15 cellular contexts compared by ENCODE assay signal in the genomic region with DNA sequence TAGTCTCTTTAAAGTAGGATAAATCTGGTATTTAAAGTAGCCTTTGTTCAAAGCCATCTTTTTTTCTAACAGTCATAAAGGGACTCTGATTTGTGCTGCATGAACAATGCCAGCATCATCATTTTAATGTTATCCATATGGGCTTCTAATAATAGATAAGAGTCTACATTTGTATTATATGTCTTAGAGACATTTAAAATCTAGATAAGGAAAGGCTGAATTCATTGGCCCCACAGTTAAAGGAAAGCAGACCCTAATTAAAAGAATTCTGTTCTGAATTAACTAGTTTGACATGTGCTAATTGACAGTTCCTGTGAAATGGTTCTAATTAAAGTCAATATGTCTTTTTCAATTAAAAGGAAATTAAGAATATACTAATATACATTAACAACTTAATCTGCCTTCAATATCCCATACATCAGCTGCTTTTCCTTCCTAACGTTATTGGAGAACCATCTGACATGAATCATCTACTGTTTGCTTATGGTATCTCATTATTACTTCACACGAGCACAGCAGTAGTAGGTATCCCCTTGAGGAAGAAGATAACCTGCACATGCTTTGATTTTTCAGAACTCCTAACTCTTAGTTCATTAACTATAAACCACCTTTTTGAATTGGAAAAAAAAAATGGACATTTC.
"Had no signal": no experiment of that assay in that cellular context is flagged by ENCODE, and none has a peak within 500 bp of the region (broad histone marks: within the 10 kb centered on the region; RNA-seq: fewer than 3 reads in every experiment).

No MANE protein-coding gene starts in this region.

- H3K4me3 Mint-ChIP-seq: activated T-helper 1 cell treated with anti-CD3 and anti-CD28 coated beads, Interleukin-12 subunit alpha, Interleukin-12 subunit beta, Interleukin-2, Interleukin-4 antibody, amounts not matched to agents 30 ng/mL and 10 ng/mL and 1 ng/mL, durations not matched to agents 14 hours and 24 hours and 36 hours; natural killer cell treated with Interleukin-12 subunit alpha and Interleukin-12 subunit beta and Interleukin-15 and Interleukin-18, amount 100 ng/mL, for 72 hours; stimulated activated memory B cell treated with anti-CD40 and anti-IgM and Interleukin-4, amounts not matched to agents 10 μg/mL and 1 μg/mL and 100 μg/mL, for 72 hours; T-helper 2 cell treated with Interferon-gamma antibody and Interleukin-4, amounts not matched to agents 5 μg/mL and 100 μg/mL, for 36 hours had no signal

- H3K36me3 ChIP-seq: ascending aorta, esophagus muscularis mucosa, thyroid gland had no signal

- H3K27me3 Mint-ChIP-seq: natural killer cell treated with Interleukin-12 subunit alpha and Interleukin-12 subunit beta and Interleukin-15 and Interleukin-18, amount 100 ng/mL, for 72 hours; stimulated activated memory B cell treated with anti-CD40 and anti-IgM and Interleukin-4, amounts not matched to agents 10 μg/mL and 1 μg/mL and 100 μg/mL, for 72 hours had no signal

- H3K9me3 ChIP-seq: thyroid gland had no signal

- H3K27ac ChIP-seq: ascending aorta, esophagus muscularis mucosa, thyroid gland had no signal

- H3K36me3 Mint-ChIP-seq: natural killer cell treated with Interleukin-12 subunit alpha and Interleukin-12 subunit beta and Interleukin-15 and Interleukin-18, amount 100 ng/mL, for 72 hours; stimulated activated memory B cell treated with anti-CD40 and anti-IgM and Interleukin-4, amounts not matched to agents 10 μg/mL and 1 μg/mL and 100 μg/mL, for 72 hours had no signal

- H3K27me3 ChIP-seq: ascending aorta, esophagus muscularis mucosa, thyroid gland had no signal

- H3K4me1 ChIP-seq: ascending aorta, esophagus muscularis mucosa, thyroid gland had no signal

- DNase-seq: activated CD4-positive, alpha-beta T cell treated with anti-CD3 and anti-CD28 coated beads, Interleukin-2, amount 50 U/mL, for 1 hour; activated naive CD4-positive, alpha-beta T cell; head of caudate nucleus; mesendoderm; nucleus accumbens; posterior cingulate gyrus; stimulated activated CD4-positive, alpha-beta T cell treated with anti-CD3 and anti-CD28 coated beads, Interleukin-2, amount 100 ng/mL, for 48 hours; thyroid gland had no signal

- H3K27ac Mint-ChIP-seq: activated T-helper 1 cell treated with anti-CD3 and anti-CD28 coated beads, Interleukin-12 subunit alpha, Interleukin-12 subunit beta, Interleukin-2, Interleukin-4 antibody, amounts not matched to agents 30 ng/mL and 10 ng/mL and 1 ng/mL, durations not matched to agents 14 hours and 24 hours and 36 hours; natural killer cell treated with Interleukin-12 subunit alpha and Interleukin-12 subunit beta and Interleukin-15 and Interleukin-18, amount 100 ng/mL, for 72 hours; stimulated activated memory B cell treated with anti-CD40 and anti-IgM and Interleukin-4, amounts not matched to agents 10 μg/mL and 1 μg/mL and 100 μg/mL, for 72 hours; T-helper 2 cell treated with Interferon-gamma antibody and Interleukin-4, amounts not matched to agents 5 μg/mL and 100 μg/mL, for 36 hours had no signal

- ATAC-seq: activated CD4-positive, CD25-positive, alpha-beta regulatory T cell treated with anti-CD3 and anti-CD28 coated beads, Interleukin-2, amount 50 U/mL, for 24 hours; natural killer cell treated with Interleukin-12 subunit alpha and Interleukin-12 subunit beta and Interleukin-15 and Interleukin-18, amount 100 ng/mL, for 72 hours; stimulated activated memory B cell treated with anti-CD40 and anti-IgM and Interleukin-4, amounts not matched to agents 10 μg/mL and 1 μg/mL and 100 μg/mL, for 72 hours had no signal

- H3K4me1 Mint-ChIP-seq: stimulated activated memory B cell treated with anti-CD40 and anti-IgM and Interleukin-4, amounts not matched to agents 10 μg/mL and 1 μg/mL and 100 μg/mL, for 72 hours had no signal

- H3K4me3 ChIP-seq: ascending aorta, esophagus muscularis mucosa, thyroid gland had no signal
